ENCODE assay signal across 22 cellular contexts in the genomic region with DNA sequence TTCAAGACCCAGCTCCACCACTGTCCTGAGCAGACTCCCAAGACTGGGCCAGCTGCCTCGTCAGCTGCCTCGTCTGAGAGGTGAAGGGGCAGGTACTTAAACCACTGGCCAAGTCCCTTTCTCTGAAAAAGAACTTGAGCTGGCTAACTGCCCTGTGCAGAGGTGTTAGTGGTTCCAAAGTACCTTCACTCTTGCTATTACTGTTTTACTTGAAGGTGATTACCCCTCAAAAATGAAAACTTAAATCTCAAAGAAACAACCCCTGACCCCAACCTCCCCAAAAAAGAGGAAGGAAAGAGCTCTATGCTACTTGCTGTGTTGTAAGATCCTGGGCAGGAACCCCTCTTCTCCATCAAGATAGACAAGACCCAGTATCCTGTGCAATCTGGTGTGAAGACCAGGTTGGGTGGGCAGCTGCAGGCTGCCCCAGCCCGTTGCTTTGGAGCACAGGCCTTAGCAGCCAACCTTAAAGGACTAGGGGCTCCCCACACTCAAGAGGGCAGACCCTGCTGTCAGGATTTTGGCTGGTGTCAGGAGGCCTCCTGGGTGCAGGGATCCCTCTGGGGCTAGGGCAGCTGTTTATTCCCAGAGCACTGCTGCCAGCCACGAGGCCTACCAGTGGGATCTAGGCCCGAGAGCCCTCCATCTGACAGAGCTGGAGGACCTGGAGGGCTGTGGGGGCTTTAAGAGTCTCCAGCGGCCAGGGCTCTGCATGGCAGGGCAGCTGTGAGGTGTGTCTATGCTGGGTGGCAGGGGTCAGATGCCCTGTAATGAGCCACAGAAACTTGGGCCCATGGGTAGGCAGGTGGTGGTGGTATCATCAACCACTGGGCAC. TPM values are rescaled to one million over a fixed set of nuclear protein-coding genes. Genes with fewer than 3 reads are reported as not detected.
A peak's percentile ranks its signal among the peaks of the same experiment; 100 is the strongest.
DNase-seq lines count a peak whose midpoint lies in the region; ATAC-seq, FAIRE-seq and TF ChIP-seq lines count a peak whose summit lies in the region.
"Had no signal": no experiment of that assay in that cellular context is flagged by ENCODE, and none has a peak within 500 bp of the region (broad histone marks: within the 10 kb centered on the region; RNA-seq: fewer than 3 reads in every experiment).

No MANE protein-coding gene starts in this region.

- peak overlapping the region; percentile 92 for H3K27ac ChIP-seq in neutrophil
- peak overlapping the region; percentile 30 for H3K27ac ChIP-seq in upper lobe of right lung

- TF ChIP-seq CTCF in activated B cell treated with CpG ODN at 0.5 μM for 24 hours (IDR thresholded peaks at IDR 0.05) (no peak), neutrophil (IDR thresholded peaks at IDR 0.05) (no peak), upper lobe of right lung (IDR thresholded peaks at IDR 0.05) (no peak)

- H3K27me3 ChIP-seq in neutrophil (no peaks in the 10 kb centered on the region), upper lobe of right lung (no peaks in the 10 kb centered on the region)

- FAIRE-seq in urothelium cell line (lab: Jason Lieb, UNC): no peak

- intact Hi-C loops in activated B cell treated with CpG ODN at 0.5 μM for 24 hours (cut with micrococcal nuclease) (no loop called here), upper lobe of right lung (cut with DNase I) (no loop called here)

- CTCF ChIA-PET in activated B cell treated with CpG ODN at 0.5 μM for 24 hours (lab: Charles Lee): no interaction called here

- H3K36me3 ChIP-seq in neutrophil (peaks cover 77% of the 10 kb centered on the region), upper lobe of right lung (peaks cover 67% of the 10 kb centered on the region)

- H3K4me1 ChIP-seq in neutrophil (ENCODE audit: control insufficient read depth in 1 of 2, insufficient read depth in 1 of 2, low read depth in 1 of 2, low read length in 1 of 2) (peaks cover 31 to 33% of the 10 kb centered on the region in 2 experiments), upper lobe of right lung (peaks cover 15% of the 10 kb centered on the region)

- H3K4me3 ChIP-seq in neutrophil (ENCODE audit: low read depth in 1 of 2, low read length in 1 of 2) (peak overlapping the region; percentile 33 to 42), upper lobe of right lung (no peak overlapping the region)
- H3K4me3 ChIP-seq: mucosa of descending colon had no signal

- no peaks in the 10 kb centered on the region for H3K9me3 Mint-ChIP-seq in activated naive CD8-positive, alpha-beta T cell treated with anti-CD3 and anti-CD28 coated beads, Interleukin-2, amount 50 U/mL, for 24 hours
- H3K9me3 Mint-ChIP-seq in activated naive CD8-positive, alpha-beta T cell treated with anti-CD3 and anti-CD28 coated beads for 36 hours: no peaks in the 10 kb centered on the region
- H3K9me3 Mint-ChIP-seq in activated B cell treated with CpG ODN at 0.5 μM for 24 hours: no peaks in the 10 kb centered on the region
- H3K9me3 Mint-ChIP-seq: activated CD4-positive, alpha-beta T cell treated with anti-CD3 and anti-CD28 coated beads, Interleukin-2, amount 10 ng/mL, durations not matched to agents 7 days and 5 days; CD4-positive, alpha-beta memory T cell had no signal

- peak; percentile 3 for ATAC-seq in activated naive CD8-positive, alpha-beta T cell treated with anti-CD3 and anti-CD28 coated beads, Interleukin-2, amount 50 U/mL, for 24 hours
- ATAC-seq in activated B cell treated with CpG ODN at 0.5 μM for 24 hours (ENCODE audit: low read depth) (peak; percentile 25), upper lobe of right lung (no peak), GM19452 (IDR thresholded peaks at IDR 0.05; ENCODE audit: unreplicated experiment) (no peak)
- ATAC-seq: mucosa of descending colon had no signal

- H3K27me3 Mint-ChIP-seq in activated naive CD8-positive, alpha-beta T cell treated with anti-CD3 and anti-CD28 coated beads, Interleukin-2, amount 50 U/mL, for 24 hours: no peaks in the 10 kb centered on the region
- H3K27me3 Mint-ChIP-seq in activated naive CD8-positive, alpha-beta T cell treated with anti-CD3 and anti-CD28 coated beads for 36 hours: no peaks in the 10 kb centered on the region
- no peaks in the 10 kb centered on the region for H3K27me3 Mint-ChIP-seq in activated B cell treated with CpG ODN at 0.5 μM for 24 hours
- H3K27me3 Mint-ChIP-seq: activated CD4-positive, alpha-beta T cell treated with anti-CD3 and anti-CD28 coated beads, Interleukin-2, amount 10 ng/mL, durations not matched to agents 7 days and 5 days; CD4-positive, alpha-beta memory T cell had no signal

- H3K4me1 Mint-ChIP-seq in activated naive CD8-positive, alpha-beta T cell treated with anti-CD3 and anti-CD28 coated beads, Interleukin-2, amount 50 U/mL, for 24 hours: peaks cover 2% of the 10 kb centered on the region
- H3K4me1 Mint-ChIP-seq in activated naive CD8-positive, alpha-beta T cell treated with anti-CD3 and anti-CD28 coated beads for 36 hours: no peaks in the 10 kb centered on the region
- H3K4me1 Mint-ChIP-seq in activated B cell treated with CpG ODN at 0.5 μM for 24 hours: peaks cover 39% of the 10 kb centered on the region
- H3K4me1 Mint-ChIP-seq: activated CD4-positive, alpha-beta T cell treated with anti-CD3 and anti-CD28 coated beads, Interleukin-2, amount 10 ng/mL, durations not matched to agents 7 days and 5 days; CD4-positive, alpha-beta memory T cell had no signal

- H3K4me3 Mint-ChIP-seq in activated naive CD8-positive, alpha-beta T cell treated with anti-CD3 and anti-CD28 coated beads, Interleukin-2, amount 50 U/mL, for 24 hours: no peak overlapping the region
- H3K4me3 Mint-ChIP-seq in activated naive CD8-positive, alpha-beta T cell treated with anti-CD3 and anti-CD28 coated beads for 36 hours: no peak overlapping the region
- peak overlapping the region; percentile 11 for H3K4me3 Mint-ChIP-seq in activated B cell treated with CpG ODN at 0.5 μM for 24 hours
- H3K4me3 Mint-ChIP-seq: activated CD4-positive, alpha-beta T cell treated with anti-CD3 and anti-CD28 coated beads, Interleukin-2, amount 10 ng/mL, durations not matched to agents 7 days and 5 days; CD4-positive, alpha-beta memory T cell had no signal

- peaks cover 20% of the 10 kb centered on the region for H3K36me3 Mint-ChIP-seq in activated naive CD8-positive, alpha-beta T cell treated with anti-CD3 and anti-CD28 coated beads, Interleukin-2, amount 50 U/mL, for 24 hours (ENCODE audit: low read depth)
- peaks cover 8% of the 10 kb centered on the region for H3K36me3 Mint-ChIP-seq in activated naive CD8-positive, alpha-beta T cell treated with anti-CD3 and anti-CD28 coated beads for 36 hours
- peaks cover 83% of the 10 kb centered on the region for H3K36me3 Mint-ChIP-seq in activated B cell treated with CpG ODN at 0.5 μM for 24 hours (ENCODE audit: low read depth)

- no peaks in the 10 kb centered on the region for H3K9me3 ChIP-seq in neutrophil
- no peaks in the 10 kb centered on the region for H3K9me3 ChIP-seq in upper lobe of right lung
- H3K9me3 ChIP-seq: mucosa of descending colon had no signal

- no peak for DNase-seq in activated naive CD8-positive, alpha-beta T cell treated with anti-CD3 and anti-CD28 coated beads, Interleukin-2, amount 50 U/mL, for 24 hours
- DNase-seq in activated naive CD8-positive, alpha-beta T cell treated with anti-CD3 and anti-CD28 coated beads for 36 hours: no peak
- no peak for DNase-seq in activated B cell treated with CpG ODN at 0.5 μM for 24 hours
- no peak for DNase-seq in upper lobe of right lung
- no peak for DNase-seq in urothelium cell line (ENCODE audit: low spot score)
- DNase-seq in RPMI8226: no peak
- DNase-seq: activated CD4-positive, alpha-beta T cell treated with anti-CD3 and anti-CD28 coated beads, Interleukin-2, amount 10 ng/mL, durations not matched to agents 7 days and 5 days; activated gamma-delta T cell; CD4-positive, alpha-beta memory T cell; effector CD4-positive, alpha-beta T cell; HCEC 1CT; left cardiac atrium; MM.1S; mucosa of descending colon; NCI-H2029; NK-92 treated with Interleukin-12 subunit alpha and Interleukin-12 subunit beta, amount 100 ng/mL, for 24 hours; stimulated activated CD4-positive, alpha-beta T cell treated with anti-CD3 and anti-CD28 coated beads, Interleukin-15, amount 100 ng/mL, for 24 hours; T-helper 1 cell; trophoblast cell had no signal

- POLR2A ChIA-PET in activated B cell treated with CpG ODN at 0.5 μM for 24 hours (lab: Charles Lee): interaction anchor here (2.6 kb wide), 1 partner anchor 12 kb away, joined by 22 read pairs; a partner anchor contains a TSS

- H3K27ac Mint-ChIP-seq in activated naive CD8-positive, alpha-beta T cell treated with anti-CD3 and anti-CD28 coated beads, Interleukin-2, amount 50 U/mL, for 24 hours: no peak overlapping the region
- H3K27ac Mint-ChIP-seq in activated naive CD8-positive, alpha-beta T cell treated with anti-CD3 and anti-CD28 coated beads for 36 hours: no peak overlapping the region
- H3K27ac Mint-ChIP-seq in activated B cell treated with CpG ODN at 0.5 μM for 24 hours: peak overlapping the region; percentile 56
- H3K27ac Mint-ChIP-seq: activated CD4-positive, alpha-beta T cell treated with anti-CD3 and anti-CD28 coated beads, Interleukin-2, amount 10 ng/mL, durations not matched to agents 7 days and 5 days had no signal

RNA-seq across cellular contexts. Expression of a gene that starts 13.0 kb away (rescaled TPM):
- total RNA-seq in activated naive CD8-positive, alpha-beta T cell treated with anti-CD3 and anti-CD28 coated beads for 36 hours: 100 to 1,000 TPM; 127 to 145 TPM
- total RNA-seq in activated B cell treated with CpG ODN at 0.5 μM for 24 hours (134 and 141 TPM in 2 replicates), upper lobe of right lung (148 TPM)

RNA-seq across cellular contexts. Expression of a gene that starts 13.9 kb away (rescaled TPM):
- total RNA-seq in activated naive CD8-positive, alpha-beta T cell treated with anti-CD3 and anti-CD28 coated beads for 36 hours: 100 to 1,000 TPM; 221 to 222 TPM
- total RNA-seq in activated B cell treated with CpG ODN at 0.5 μM for 24 hours: 96.5 and 98.6 TPM in 2 replicates
- 64.5 TPM for total RNA-seq in upper lobe of right lung

RNA-seq across cellular contexts. Expression of a gene that starts 46.8 kb away (rescaled TPM):
- total RNA-seq in activated naive CD8-positive, alpha-beta T cell treated with anti-CD3 and anti-CD28 coated beads for 36 hours: under 1 TPM in 1 of 2 experiments, not detected in 1; 0.08 TPM
- total RNA-seq in activated B cell treated with CpG ODN at 0.5 μM for 24 hours: 1.1 and 1.3 TPM in 2 replicates
- 1.5 TPM for total RNA-seq in upper lobe of right lung
- total RNA-seq: renal cortical epithelial cell had no signal

RNA-seq across cellular contexts. Expression of a gene that starts 51.0 kb away (rescaled TPM):
- 1 to 10 TPM in 1 of 2 experiments, under 1 TPM in 1; 0.91 to 1.1 TPM for total RNA-seq in activated naive CD8-positive, alpha-beta T cell treated with anti-CD3 and anti-CD28 coated beads for 36 hours
- total RNA-seq in activated B cell treated with CpG ODN at 0.5 μM for 24 hours (0.34 and 0.82 TPM in 2 replicates), upper lobe of right lung (10.8 TPM)

Comparison
In these comparisons a context has a peak if more than half of its experiments do, and no peak if none do; other contexts are left out.
1. ATAC-seq: peak in activated naive CD8-positive, alpha-beta T cell treated with anti-CD3 and anti-CD28 coated beads, Interleukin-2, amount 50 U/mL, for 24 hours (single experiment) and activated B cell treated with CpG ODN at 0.5 μM for 24 hours (single experiment); none in upper lobe of right lung (single experiment) and GM19452 (single experiment).